24 cellular contexts compared by ENCODE assay signal in the genomic region with DNA sequence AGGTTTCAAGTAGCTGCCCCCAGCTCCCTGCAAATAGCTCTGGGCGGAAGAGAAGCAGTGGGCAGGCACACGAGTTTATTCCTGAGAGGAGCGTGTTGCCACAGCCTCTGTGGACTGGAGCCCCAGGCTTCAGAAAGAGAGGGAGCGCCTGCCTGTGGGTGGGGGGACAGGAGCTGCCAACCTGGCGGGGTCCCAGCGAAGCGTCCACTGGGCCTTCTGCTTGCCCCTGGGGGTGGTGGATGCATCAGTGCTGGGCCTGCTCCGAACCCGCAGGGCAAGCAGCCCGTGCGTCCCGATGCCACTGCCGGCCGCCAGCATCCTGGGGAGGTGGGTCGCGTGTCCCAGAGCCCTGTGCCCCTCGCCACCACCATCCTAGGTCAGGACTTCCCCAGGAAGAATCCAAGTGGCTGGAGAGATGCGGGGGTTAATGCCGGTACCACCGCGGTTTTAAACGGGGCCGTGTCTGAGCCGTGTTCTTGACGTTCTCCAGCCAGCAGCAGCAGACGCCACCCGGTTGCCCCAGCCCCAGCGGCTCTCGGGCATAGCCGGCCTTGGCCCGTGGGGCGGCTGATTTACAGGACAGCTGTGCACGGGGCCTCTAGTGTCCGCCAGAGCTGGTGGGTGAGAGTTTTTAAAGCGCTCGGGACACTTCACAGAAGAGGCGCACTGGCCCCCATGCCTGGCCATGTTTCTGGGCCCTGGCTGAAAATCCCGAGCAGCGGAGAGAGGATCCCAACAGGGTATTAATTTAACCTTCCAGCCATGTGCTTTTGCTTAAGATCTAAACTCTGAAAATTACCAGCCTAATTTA.
DNase-seq lines count a peak whose midpoint lies in the region; ATAC-seq and TF ChIP-seq lines count a peak whose summit lies in the region.
"Had no signal": no experiment of that assay in that cellular context is flagged by ENCODE, and none has a peak within 500 bp of the region (broad histone marks: within the 10 kb centered on the region; RNA-seq: fewer than 3 reads in every experiment).

No MANE protein-coding gene starts in this region.

- H2BK12ac ChIP-seq in trophoblast cell (ENCODE audit: low read length), result no peak overlapping the region

- H3K14ac ChIP-seq in trophoblast cell (ENCODE audit: low read length), result no peak overlapping the region

- no peak for ATAC-seq in HG02588 (IDR thresholded peaks at IDR 0.05; ENCODE audit: unreplicated experiment)
- no peak for ATAC-seq in GM21515 (IDR thresholded peaks at IDR 0.05; ENCODE audit: unreplicated experiment)
- ATAC-seq: activated CD4-positive, alpha-beta T cell treated with anti-CD3 and anti-CD28 coated beads for 36 hours; activated CD8-positive, alpha-beta T cell treated with anti-CD3 and anti-CD28 coated beads, Interleukin-2, amount 10 ng/mL, durations not matched to agents 7 days and 5 days had no signal

- TF ChIP-seq CTCF in Peyer's patch (IDR thresholded peaks at IDR 0.05), result no peak

- H3K36me3 ChIP-seq in BLaER1 (peaks cover 9% of the 10 kb centered on the region; the same call in 1 of the 2 replicates), Peyer's patch (peaks cover 0 to 11% (median 0%) of the 10 kb centered on the region in 3 donors), trophoblast cell (ENCODE audit: control insufficient read depth in 1 of 2, insufficient read depth in 2 of 2, low read length in 2 of 2) (no peaks in the 10 kb centered on the region)
- H3K36me3 ChIP-seq: transverse colon had no signal

- H3K9ac ChIP-seq in BLaER1, result peak overlapping the region; percentile 55; the same call in 1 of the 2 replicates
- no peak overlapping the region for H3K9ac ChIP-seq in trophoblast cell (ENCODE audit: low read length)
- H3K9ac ChIP-seq: parathyroid adenoma had no signal

- H3K27ac ChIP-seq in BLaER1 (peak overlapping the region; percentile 46; the same call in 1 of the 2 replicates), Peyer's patch (no peak overlapping the region), trophoblast cell (ENCODE audit: low read depth, low read length) (no peak overlapping the region)
- H3K27ac ChIP-seq: parathyroid adenoma, transverse colon had no signal

- peak overlapping the region; percentile 0 for H4K91ac ChIP-seq in trophoblast cell (ENCODE audit: low read depth, low read length)

- H3K18ac ChIP-seq in trophoblast cell (ENCODE audit: low read length), result no peak overlapping the region

- TF ChIP-seq POLR2A in Peyer's patch (IDR thresholded peaks at IDR 0.05), result no peak

- no peaks in the 10 kb centered on the region for H3K79me1 ChIP-seq in trophoblast cell (ENCODE audit: low read length)

- no peak overlapping the region for H4K8ac ChIP-seq in trophoblast cell (ENCODE audit: low read depth, low read length)

- H3K4me3 ChIP-seq in BLaER1 (no peak overlapping the region), Peyer's patch (no peak overlapping the region), trophoblast cell (ENCODE audit: low read depth, low read length) (no peak overlapping the region)
- H3K4me3 ChIP-seq: transverse colon had no signal

- no CpG with 5 or more reads among the region's 39 CpGs for WGBS in trophoblast cell (ENCODE audit: extremely low coverage, insufficient coverage, insufficient read length)

- no peak overlapping the region for H3K23ac ChIP-seq in trophoblast cell (ENCODE audit: low read length)

- H3K4ac ChIP-seq in trophoblast cell (ENCODE audit: low read depth, low read length), result no peak overlapping the region

- H3K79me2 ChIP-seq in trophoblast cell (ENCODE audit: control insufficient read depth, insufficient read depth, low read length, poor library complexity), result peaks cover 2% of the 10 kb centered on the region
- H3K79me2 ChIP-seq: parathyroid adenoma had no signal

- H2BK5ac ChIP-seq in trophoblast cell (ENCODE audit: low read depth, low read length, poor library complexity), result no peak overlapping the region

- H3K4me1 ChIP-seq in BLaER1 (peaks cover 89% of the 10 kb centered on the region), Peyer's patch (no peaks in the 10 kb centered on the region), trophoblast cell (ENCODE audit: control insufficient read depth in 1 of 2, insufficient read depth in 2 of 2, low read length in 2 of 2) (peaks cover 12 to 23% of the 10 kb centered on the region in 2 experiments)
- H3K4me1 ChIP-seq: parathyroid adenoma had no signal

- H4K20me1 ChIP-seq in BLaER1, result no peaks in the 10 kb centered on the region

- no peak overlapping the region for H4K12ac ChIP-seq in trophoblast cell (ENCODE audit: low read depth, low read length)

- DNase-seq in Peyer's patch (peak in 2 of 3 donors; percentile 28 to 41), islet precursor cell (peak; percentile 53), trophoblast cell (peak in 1 of 2 donors; percentile 40), activated gamma-delta T cell treated with Interleukin-2 at 50 U/mL for 16 hours (no peak), RKO (ENCODE audit: low spot score) (no peak)
- DNase-seq: activated CD4-positive, alpha-beta T cell treated with anti-CD3 and anti-CD28 coated beads for 36 hours; activated CD8-positive, alpha-beta T cell treated with anti-CD3 and anti-CD28 coated beads, Interleukin-2, amount 10 ng/mL, durations not matched to agents 7 days and 5 days; activated effector memory CD4-positive, alpha-beta T cell treated with anti-CD3 and anti-CD28 coated beads, Interleukin-2, amount 50 U/mL, for 16 hours; caudate nucleus; DMS 273 treated with DMSO at 0.1 percent for 48 hours; EL; KG1; NCI-H2081 treated with DMSO at 0.1 percent for 48 hours; NCI-H345; NCI-H69; stimulated activated CD4-positive, alpha-beta T cell treated with anti-CD3 and anti-CD28 coated beads, Interleukin-15, amount 100 ng/mL, for 24 hours; stimulated activated CD4-positive, alpha-beta T cell treated with anti-CD3 and anti-CD28 coated beads, Interleukin-4, amount 100 ng/mL, for 4 hours; SW 1271; T-helper 9 cell; transverse colon had no signal

- no peak overlapping the region for H2AK5ac ChIP-seq in trophoblast cell (ENCODE audit: low read length)

- H3K9me3 ChIP-seq in BLaER1 (no peaks in the 10 kb centered on the region), Peyer's patch (no peaks in the 10 kb centered on the region), trophoblast cell (ENCODE audit: insufficient read depth, low read depth, low read length) (peaks cover 7% of the 10 kb centered on the region)
- H3K9me3 ChIP-seq: transverse colon had no signal

- peak overlapping the region; percentile 17 for H2BK120ac ChIP-seq in trophoblast cell (ENCODE audit: insufficient read depth, low read length, poor library complexity)

- peak overlapping the region; percentile 71 for H3K4me2 ChIP-seq in BLaER1
- no peak overlapping the region for H3K4me2 ChIP-seq in trophoblast cell (ENCODE audit: low read length)

- H3K27me3 ChIP-seq in BLaER1 (no peaks in the 10 kb centered on the region; the same call in 1 of the 2 replicates), Peyer's patch (no peaks in the 10 kb centered on the region), trophoblast cell (ENCODE audit: insufficient read depth, low read length) (no peaks in the 10 kb centered on the region)
- H3K27me3 ChIP-seq: transverse colon had no signal

- no peak overlapping the region for H2AFZ ChIP-seq in trophoblast cell (ENCODE audit: insufficient read depth, low read length, poor library complexity)
- H2AFZ ChIP-seq: parathyroid adenoma had no signal

Comparison
In these comparisons a context has a peak if more than half of its experiments do, and no peak if none do; other contexts are left out.
1. DNase-seq: peak in Peyer's patch (2 of 3) and islet precursor cell (single experiment); none in activated gamma-delta T cell treated with Interleukin-2 at 50 U/mL for 16 hours (single experiment) and RKO (single experiment).